1 cellular context compared by ENCODE assay signal in the genomic region with DNA sequence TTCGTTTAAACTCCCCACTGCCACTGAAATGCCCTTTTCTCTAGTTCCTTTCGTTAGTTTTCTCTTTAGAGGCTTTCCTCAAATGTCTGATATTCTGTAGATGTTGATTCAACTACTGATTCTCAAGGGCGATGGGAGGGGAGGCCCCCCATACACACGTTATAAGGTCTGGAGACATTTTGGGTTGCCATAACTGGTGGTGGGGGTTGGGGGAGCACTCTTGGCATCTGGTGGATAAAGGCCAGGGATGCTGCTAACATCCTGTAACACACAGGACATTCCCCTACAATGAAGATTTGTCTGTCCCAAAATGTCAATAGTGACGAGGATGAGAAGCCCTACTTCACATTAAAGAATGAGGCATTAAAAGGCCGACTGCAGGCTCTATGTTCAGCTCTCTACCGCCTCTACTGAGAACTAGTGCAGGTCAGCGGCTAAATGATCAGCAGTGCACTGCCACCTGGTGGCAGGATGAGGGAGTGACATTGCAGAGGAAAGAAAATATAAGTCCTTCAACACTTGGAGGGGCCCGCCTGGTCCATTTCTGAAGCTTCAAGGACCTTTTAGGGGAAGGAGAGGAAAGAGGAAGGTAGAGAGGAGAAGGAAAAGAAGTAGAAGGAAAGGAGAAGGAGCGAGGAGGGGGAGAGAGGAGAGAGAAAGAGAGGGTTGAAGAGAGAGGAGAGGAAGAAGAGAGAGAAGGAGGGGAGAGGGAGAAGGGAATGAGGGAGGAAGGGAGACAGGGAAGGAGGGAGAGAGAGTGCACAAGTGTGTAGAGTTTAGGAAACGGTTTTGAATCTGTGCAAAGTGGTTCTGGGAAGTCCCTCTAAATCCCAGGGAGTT.
TF ChIP-seq lines count a peak whose summit lies in the region.

No MANE protein-coding gene starts in this region.

TF ChIP-seq in HEK293, 187 proteins besides CTCF, POLR2A, EP300 and RAD21 (continued from another document):
- TF ChIP-seq RBAK (tag by site-specific recombination; IDR thresholded peaks at IDR 0.05) (no peak), HOXA7 (CRISPR knock-in tag; IDR thresholded peaks at IDR 0.05; ENCODE audit: borderline replicate concordance) (no peak)
TF ChIP-seq in HEK293: peak in this region for 14.
